Comparison of ENCODE assay signal across 8 cellular contexts in the genomic region with DNA sequence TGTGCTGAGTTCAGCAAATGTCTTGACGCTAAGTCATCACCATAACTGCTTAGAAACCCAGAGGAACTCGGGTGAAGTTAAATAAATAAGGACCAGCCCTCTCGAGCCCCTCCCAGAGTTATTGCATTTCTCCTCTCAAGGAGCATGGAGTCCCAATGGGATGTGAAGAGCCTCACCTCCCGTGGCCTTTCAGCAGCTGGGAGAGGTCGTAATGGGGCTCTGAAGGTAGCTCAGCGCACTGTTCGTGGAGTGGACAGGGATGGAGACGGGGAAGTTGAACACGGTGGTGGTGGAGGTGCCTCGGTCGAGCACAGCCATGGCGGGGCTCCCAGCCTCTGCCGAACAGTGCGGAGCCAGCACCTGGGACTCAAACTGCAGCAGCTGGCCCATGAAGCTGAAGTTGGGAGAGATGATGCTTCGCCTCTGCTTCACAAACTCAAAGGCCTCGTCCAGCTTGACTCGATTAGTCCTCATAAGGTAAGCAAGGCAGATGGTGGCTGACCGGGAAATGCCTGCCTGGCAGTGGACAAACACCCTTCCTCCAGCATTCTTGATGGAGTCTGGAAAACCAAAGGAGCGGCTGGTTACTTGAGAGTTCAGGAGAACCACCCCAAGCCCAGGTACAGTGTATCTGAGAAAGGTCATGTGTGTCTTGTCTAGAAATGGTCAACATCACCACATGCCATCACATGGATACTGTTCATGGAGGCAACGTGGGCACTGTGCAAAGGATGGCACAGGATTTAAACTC. TPM values are rescaled to one million over a fixed set of nuclear protein-coding genes. Genes with fewer than 3 reads are reported as not detected.
DNase-seq lines count a peak whose midpoint lies in the region; ATAC-seq, FAIRE-seq and TF ChIP-seq lines count a peak whose summit lies in the region.

No MANE protein-coding gene starts in this region.

- H4K20me1 ChIP-seq in DND-41 (ENCODE audit: insufficient read depth, low read length), result peaks cover 19% of the 10 kb centered on the region

- no peak overlapping the region for H2AFZ ChIP-seq in DND-41 (ENCODE audit: low read depth, low read length)

- no peaks in the 10 kb centered on the region for H3K9me3 ChIP-seq in DND-41 (ENCODE audit: insufficient read depth, low read length, severe bottlenecking)

- no peak overlapping the region for H3K4me3 ChIP-seq in DND-41 (ENCODE audit: low read depth in 1 of 2, low read length in 2 of 2)
- H3K4me3 ChIP-seq in WI38 (ENCODE audit: low read depth, low read length), result peak overlapping the region; percentile 96
- peak overlapping the region; percentile 85 for H3K4me3 ChIP-seq in fibroblast of pulmonary artery (replicated peaks; ENCODE audit: low read depth, low read length)

- no peaks in the 10 kb centered on the region for H3K27me3 ChIP-seq in DND-41 (ENCODE audit: insufficient read depth, low read length, poor library complexity)

- FAIRE-seq in urothelium cell line (lab: Jason Lieb, UNC), result no peak

- H3K4me1 ChIP-seq in DND-41 (ENCODE audit: insufficient read depth, low read length), result peaks cover 54% of the 10 kb centered on the region

- peaks cover 15% of the 10 kb centered on the region for H3K79me2 ChIP-seq in DND-41 (ENCODE audit: insufficient read depth, low read length)

- H3K27ac ChIP-seq in DND-41 (ENCODE audit: low read length), result no peak overlapping the region

- TF ChIP-seq CTCF in DND-41 (IDR thresholded peaks at IDR 0.05; ENCODE audit: borderline replicate concordance, extremely low read depth, low read length, poor library complexity, severe bottlenecking) (no peak), WI38 (IDR thresholded peaks at IDR 0.05; ENCODE audit: low read depth, low read length) (no peak), fibroblast of pulmonary artery (IDR thresholded peaks at IDR 0.05; ENCODE audit: low read length, missing control alignments) (no peak)

- ATAC-seq in DND-41 (ENCODE audit: insufficient read depth, low read depth) (no peak), HG03039 (IDR thresholded peaks at IDR 0.05; ENCODE audit: unreplicated experiment) (no peak), HG02571 (IDR thresholded peaks at IDR 0.05; ENCODE audit: unreplicated experiment) (no peak)

- no peak overlapping the region for H3K9ac ChIP-seq in DND-41 (ENCODE audit: low read depth, low read length)

- peak overlapping the region; percentile 97 for H3K4me2 ChIP-seq in DND-41 (ENCODE audit: insufficient read depth, low read length)

- DNase-seq in DND-41 (no peak), fibroblast of pulmonary artery (ENCODE audit: low read depth) (peak; percentile 79), pons (ENCODE audit: low spot score) (peak; percentile 53), ureter (ENCODE audit: low spot score) (no peak), urothelium cell line (ENCODE audit: low spot score) (no peak)

- peaks cover 19% of the 10 kb centered on the region for H3K36me3 ChIP-seq in DND-41 (ENCODE audit: insufficient read depth, low read length)

RNA-seq across cellular contexts. Expression of a gene that starts 2.2 kb away (rescaled TPM):
- total RNA-seq in ureter, result 84.2 TPM

Comparison
In these comparisons a context has a peak if more than half of its experiments do, and no peak if none do; other contexts are left out.
1. DNase-seq: peak in fibroblast of pulmonary artery (single experiment) and pons (single experiment); none in DND-41 (single experiment), ureter (single experiment) and urothelium cell line (single experiment).
2. H3K4me3 ChIP-seq: peak in WI38 (single experiment) and fibroblast of pulmonary artery (single experiment); none in DND-41 (0 of 2).